In the genomic region with DNA sequence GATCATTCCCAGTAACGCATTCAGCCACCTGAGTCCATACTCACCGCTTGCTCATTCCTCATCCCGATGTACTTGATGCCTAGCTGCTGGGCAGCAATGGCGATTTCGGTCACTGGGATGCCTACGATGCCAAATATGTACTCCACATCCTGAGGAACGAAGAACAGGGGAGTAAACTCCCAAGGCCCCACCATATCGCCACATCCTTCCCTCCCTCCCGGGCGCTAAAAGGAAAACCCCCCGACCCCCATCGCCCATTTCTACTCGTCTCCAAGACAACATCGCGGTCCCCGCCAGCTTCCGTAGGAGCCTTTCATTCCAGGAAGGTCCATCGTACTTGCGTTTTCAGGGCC, we compare ENCODE assay signal across 8 cellular contexts. TPM values are rescaled to one million over a fixed set of nuclear protein-coding genes. Genes with fewer than 3 reads are reported as not detected.
A peak's percentile ranks its signal among the peaks of the same experiment; 100 is the strongest.
DNase-seq lines count a peak whose midpoint lies in the region; ATAC-seq, FAIRE-seq and TF ChIP-seq lines count a peak whose summit lies in the region.

No MANE protein-coding gene starts in this region.

- H3K27ac ChIP-seq in kidney (ENCODE audit: low read depth in 2 of 2, low read length in 2 of 2): peak overlapping the region; percentile 79 to 90
- peak overlapping the region; percentile 83 for H3K27ac ChIP-seq in thoracic aorta

- TF ChIP-seq CTCF in kidney (IDR thresholded peaks at IDR 0.05; ENCODE audit: borderline replicate concordance, extremely low read depth, insufficient read depth) (no peak), thoracic aorta (IDR thresholded peaks at IDR 0.05) (no peak)

- peak overlapping the region; percentile 99 for H3K4me3 Mint-ChIP-seq in T-helper 2 cell treated with Interferon-gamma antibody and Interleukin-4, amounts not matched to agents 5 μg/mL and 100 μg/mL, for 36 hours

- H3K36me3 ChIP-seq in adipocyte (ENCODE audit: control insufficient read depth, insufficient read depth, low read length, severe bottlenecking): peaks cover 38% of the 10 kb centered on the region
- H3K36me3 ChIP-seq in kidney (ENCODE audit: control insufficient read depth in 1 of 2, insufficient read depth in 2 of 2, low read length in 2 of 2): peaks cover 9 to 17% of the 10 kb centered on the region in 2 donors
- peaks cover 7% of the 10 kb centered on the region for H3K36me3 ChIP-seq in thoracic aorta

- peaks cover 6% of the 10 kb centered on the region for H3K9me3 Mint-ChIP-seq in T-helper 2 cell treated with Interferon-gamma antibody and Interleukin-4, amounts not matched to agents 5 μg/mL and 100 μg/mL, for 36 hours

- no peak for FAIRE-seq in kidney (lab: Jason Lieb, UNC)

- H3K27ac Mint-ChIP-seq in T-helper 2 cell treated with Interferon-gamma antibody and Interleukin-4, amounts not matched to agents 5 μg/mL and 100 μg/mL, for 36 hours: peak overlapping the region; percentile 97

- H3K9me3 ChIP-seq in adipocyte (ENCODE audit: control insufficient read depth, low read length) (no peaks in the 10 kb centered on the region), kidney (ENCODE audit: control insufficient read depth in 1 of 2, low read length in 2 of 2) (no peaks in the 10 kb centered on the region), thoracic aorta (no peaks in the 10 kb centered on the region)

- no peaks in the 10 kb centered on the region for H3K27me3 ChIP-seq in adipocyte (replicated peaks; ENCODE audit: control insufficient read depth, insufficient read depth, low read length)
- H3K27me3 ChIP-seq in thoracic aorta (replicated peaks; ENCODE audit: insufficient read depth): no peaks in the 10 kb centered on the region

- peak overlapping the region; percentile 89 for H3K9ac ChIP-seq in adipocyte (ENCODE audit: low read length)
- H3K9ac ChIP-seq in kidney (ENCODE audit: low read length in 2 of 2): peak overlapping the region; percentile 86 to 88

- H3K36me3 Mint-ChIP-seq in T-helper 2 cell treated with Interferon-gamma antibody and Interleukin-4, amounts not matched to agents 5 μg/mL and 100 μg/mL, for 36 hours (ENCODE audit: low read depth): peaks cover 43% of the 10 kb centered on the region

- H3K4me3 ChIP-seq in adipocyte (ENCODE audit: low read length) (peak overlapping the region; percentile 95), kidney (ENCODE audit: low read length in 2 of 2) (peak overlapping the region; percentile 96 to 100), thoracic aorta (peak overlapping the region; percentile 97)

- peaks cover 38% of the 10 kb centered on the region for H3K4me1 ChIP-seq in adipocyte (ENCODE audit: control insufficient read depth, insufficient read depth, low read length)
- peaks cover 13 to 17% of the 10 kb centered on the region in 2 donors for H3K4me1 ChIP-seq in kidney (ENCODE audit: control insufficient read depth in 1 of 2, insufficient read depth in 1 of 2, low read depth in 1 of 2, low read length in 2 of 2)
- peaks cover 20 to 24% of the 10 kb centered on the region in 2 donors for H3K4me1 ChIP-seq in thoracic aorta (ENCODE audit: control insufficient read depth in 1 of 2, low read depth in 2 of 2)

- peak; percentile 2 for ATAC-seq in HG03139 (IDR thresholded peaks at IDR 0.05; ENCODE audit: unreplicated experiment)
- peak; percentile 15 for ATAC-seq in thoracic aorta (ENCODE audit: insufficient number of reproducible peaks, low FRiP score, low read depth)

- intact Hi-C loops in kidney (cut with DNase I): no loop called here

- no peaks in the 10 kb centered on the region for H3K27me3 Mint-ChIP-seq in T-helper 2 cell treated with Interferon-gamma antibody and Interleukin-4, amounts not matched to agents 5 μg/mL and 100 μg/mL, for 36 hours (ENCODE audit: low read depth)

- DNase-seq in T-helper 2 cell treated with Interferon-gamma antibody and Interleukin-4, amounts not matched to agents 5 μg/mL and 100 μg/mL, for 36 hours (ENCODE audit: low spot score): no peak
- DNase-seq in T-helper 2 cell (no peak), adipocyte (ENCODE audit: low read depth) (no peak), kidney (no peak), thoracic aorta (ENCODE audit: low spot score) (no peak), NCI-H526 (lab: John Stamatoyannopoulos, UW) (no peak)
- no peak for DNase-seq in stimulated activated CD4-positive, alpha-beta T cell treated with anti-CD3 and anti-CD28 coated beads, Interleukin-1b, Interleukin-23, amount 100 ng/mL, for 48 hours

- H3K4me1 Mint-ChIP-seq in T-helper 2 cell treated with Interferon-gamma antibody and Interleukin-4, amounts not matched to agents 5 μg/mL and 100 μg/mL, for 36 hours (ENCODE audit: low read depth): peaks cover 18% of the 10 kb centered on the region

RNA-seq across cellular contexts. Expression of a gene that starts 0.3 kb away (rescaled TPM):
- 27.1 TPM for total RNA-seq in kidney
- polyA plus RNA-seq in kidney (ENCODE audit: insufficient read depth, low read depth, low replicate concordance): 25.3 TPM
- 10 to 100 TPM; 14.5 to 21.6 TPM for total RNA-seq in thoracic aorta

RNA-seq across cellular contexts. Expression of a gene that starts 0.5 kb away (rescaled TPM):
- total RNA-seq in kidney (22.7 TPM), thoracic aorta (10 to 100 TPM; 19.4 to 23.3 TPM)
- 37.2 TPM for polyA plus RNA-seq in kidney (ENCODE audit: insufficient read depth, low read depth, low replicate concordance)
